Comparison of ENCODE assay signal across 1 cellular context in genomic region chr3:60737633-60738399, GRCh38.
TF ChIP-seq lines count a peak whose summit lies in the region.

No MANE protein-coding gene starts in this region.

TF ChIP-seq in HepG2, 621 proteins besides CTCF, POLR2A, EP300 and RAD21 (continued from another document and continues in another):
- TF ChIP-seq PAXIP1 (CRISPR knock-in tag; conservative IDR thresholded peaks at IDR 0.05), result 0 out of 2 replicates have a peak, but pooled peaks have one; percentile 21
- TF ChIP-seq PREB (CRISPR knock-in tag; IDR thresholded peaks at IDR 0.05), result no peak
- TF ChIP-seq ZNF407 (CRISPR knock-in tag; IDR thresholded peaks at IDR 0.05; ENCODE audit: not compliant biosample characterization), result no peak
- TF ChIP-seq ZSCAN9 (CRISPR knock-in tag; IDR thresholded peaks at IDR 0.05; ENCODE audit: borderline replicate concordance), result no peak
- no peak for TF ChIP-seq MAX (IDR thresholded peaks at IDR 0.05)
- TF ChIP-seq ZNF142 (CRISPR knock-in tag; IDR thresholded peaks at IDR 0.05), result no peak
- no peak for TF ChIP-seq SIN3B (IDR thresholded peaks at IDR 0.05; ENCODE audit: low read length)
- TF ChIP-seq IRF9 (CRISPR knock-in tag; IDR thresholded peaks at IDR 0.05; ENCODE audit: borderline replicate concordance), result no peak
- 0 out of 2 replicates have a peak, but pooled peaks have one; percentile 23 for TF ChIP-seq ZMYM4 (CRISPR knock-in tag; IDR thresholded peaks at IDR 0.05)
- no peak for TF ChIP-seq DNMT3B (CRISPR knock-in tag; conservative IDR thresholded peaks at IDR 0.05)
- TF ChIP-seq FOXK1 (CRISPR knock-in tag; IDR thresholded peaks at IDR 0.05; ENCODE audit: borderline replicate concordance, low read depth), result no peak
- TF ChIP-seq AGO1 (IDR thresholded peaks at IDR 0.05; ENCODE audit: low read depth, low read length, poor library complexity, severe bottlenecking), result no peak
- no peak for TF ChIP-seq ZNF225 (CRISPR knock-in tag; IDR thresholded peaks at IDR 0.05)
- TF ChIP-seq CBFB (CRISPR knock-in tag; IDR thresholded peaks at IDR 0.05), result no peak
- TF ChIP-seq ONECUT2 (CRISPR knock-in tag; IDR thresholded peaks at IDR 0.05), result peak; percentile 87
- no peak for TF ChIP-seq NCOA5 (CRISPR knock-in tag; IDR thresholded peaks at IDR 0.05)
- no peak for TF ChIP-seq KDM6A (CRISPR knock-in tag; IDR thresholded peaks at IDR 0.05; ENCODE audit: low read depth)
- no peak for TF ChIP-seq JARID2 (CRISPR knock-in tag; IDR thresholded peaks at IDR 0.05; ENCODE audit: insufficient replicate concordance)
- TF ChIP-seq CHCHD3 (CRISPR knock-in tag; IDR thresholded peaks at IDR 0.05), result no peak
- no peak for TF ChIP-seq SOX6 (IDR thresholded peaks at IDR 0.05)
- TF ChIP-seq SOX6 (CRISPR knock-in tag; IDR thresholded peaks at IDR 0.05), result peak; percentile 82
- no peak for TF ChIP-seq THAP7 (CRISPR knock-in tag; IDR thresholded peaks at IDR 0.05)
- TF ChIP-seq IKZF1 (IDR thresholded peaks at IDR 0.05), result no peak
- no peak for TF ChIP-seq ZNF484 (CRISPR knock-in tag; IDR thresholded peaks at IDR 0.05; ENCODE audit: borderline replicate concordance, low read depth)
- no peak for TF ChIP-seq DBP (CRISPR knock-in tag; IDR thresholded peaks at IDR 0.05; ENCODE audit: not compliant biosample characterization)
- TF ChIP-seq ATF6 (CRISPR knock-in tag; conservative IDR thresholded peaks at IDR 0.05), result no peak
- peak; percentile 45; the same call in 1 of the 2 replicates for TF ChIP-seq TFAP4 (IDR thresholded peaks at IDR 0.05; ENCODE audit: borderline replicate concordance, low read depth)
- TF ChIP-seq STAG1 (CRISPR knock-in tag; IDR thresholded peaks at IDR 0.05), result no peak
